27 cellular contexts compared by ENCODE assay signal in genomic region chr2:15706986-15707632, GRCh38.
"Had no signal": no experiment of that assay in that cellular context is flagged by ENCODE, and none has a peak within 500 bp of the region (broad histone marks: within the 10 kb centered on the region; RNA-seq: fewer than 3 reads in every experiment).

No MANE protein-coding gene starts in this region.

- H3K27me3 Mint-ChIP-seq: type B pancreatic cell had no signal

- H3K9me3 ChIP-seq: stomach, suprapubic skin, testis, thoracic aorta, thyroid gland, tibial artery, tibial nerve, transverse colon, upper lobe of left lung, upper lobe of right lung, uterus, vagina had no signal

- H3K36me3 ChIP-seq: stomach, suprapubic skin, thoracic aorta, thyroid gland, tibial artery, tibial nerve, transverse colon, upper lobe of left lung, upper lobe of right lung, uterus, vagina had no signal

- DNase-seq: stimulated activated CD4-positive, alpha-beta T cell treated with anti-CD3 and anti-CD28 coated beads, Interleukin-2, amount 100 ng/mL, for 48 hours; stimulated activated CD4-positive, alpha-beta T cell treated with anti-CD3 and anti-CD28 coated beads, Interleukin-4, amount 100 ng/mL, for 1 hour; stimulated activated CD4-positive, alpha-beta T cell treated with anti-CD3 and anti-CD28 coated beads, Interleukin-4, amount 100 ng/mL, for 24 hours; stimulated activated CD4-positive, alpha-beta T cell treated with anti-CD3 and anti-CD28 coated beads, Interleukin-4, amount 100 ng/mL, for 4 hours; stimulated activated CD8-positive, alpha-beta memory T cell treated with anti-CD3 and anti-CD28 coated beads, Interleukin-4, amount 100 ng/mL, for 48 hours; stimulated activated naive B cell treated with anti-CD40 and anti-IgM and Interleukin-4, amounts not matched to agents 10 μg/mL and 1 μg/mL and 100 μg/mL, for 72 hours; stimulated activated naive CD4-positive, alpha-beta T cell; stimulated activated naive CD4-positive, alpha-beta T cell treated with Interleukin-2 at 50 U/mL for 16 hours; stimulated activated naive CD8-positive, alpha-beta T cell treated with anti-CD3 and anti-CD28 coated beads, Interleukin-15, amount 100 ng/mL, for 72 hours; stimulated activated naive CD8-positive, alpha-beta T cell treated with anti-CD3 and anti-CD28 coated beads, Interleukin-15, Interleukin-2, amounts not matched to agents 100 U/mL and 50 U/mL, for 24 hours; stomach; substantia nigra; testis; thyroid gland; tibial artery; transverse colon; upper lobe of left lung; upper lobe of right lung; uterus had no signal

- H3K4me1 ChIP-seq: suprapubic skin, tibial artery, transverse colon, upper lobe of right lung, uterus had no signal

- H3K27ac Mint-ChIP-seq: stimulated activated effector memory CD8-positive, alpha-beta T cell treated with anti-CD3 and anti-CD28 coated beads, Interleukin-12 subunit alpha, Interleukin-12 subunit beta, amount 100 ng/mL, for 72 hours; stimulated activated memory B cell treated with anti-CD40 and anti-IgM and Interleukin-4, amounts not matched to agents 10 μg/mL and 1 μg/mL and 100 μg/mL, for 72 hours; stimulated activated naive B cell treated with anti-CD40 and anti-IgM and Interleukin-4, amounts not matched to agents 10 μg/mL and 1 μg/mL and 100 μg/mL, for 72 hours; stimulated activated naive CD8-positive, alpha-beta T cell treated with anti-CD3 and anti-CD28 coated beads, Interleukin-15, amount 100 ng/mL, for 72 hours; stimulated activated naive CD8-positive, alpha-beta T cell treated with anti-CD3 and anti-CD28 coated beads, Interleukin-15, Interleukin-2, amounts not matched to agents 100 ng/mL and 50 ng/mL, for 24 hours; type B pancreatic cell had no signal

- H3K27me3 ChIP-seq: stomach, suprapubic skin, testis, thyroid gland, tibial artery, tibial nerve, transverse colon, upper lobe of left lung, upper lobe of right lung, uterus, vagina had no signal

- H3K4me3 ChIP-seq: stomach, suprapubic skin, testis, thoracic aorta, thyroid gland, tibial artery, tibial nerve, transverse colon, upper lobe of left lung, upper lobe of right lung, uterus, vagina had no signal

- H3K4me1 Mint-ChIP-seq: stimulated activated effector memory CD8-positive, alpha-beta T cell treated with anti-CD3 and anti-CD28 coated beads, Interleukin-12 subunit alpha, Interleukin-12 subunit beta, amount 100 ng/mL, for 72 hours; stimulated activated memory B cell treated with anti-CD40 and anti-IgM and Interleukin-4, amounts not matched to agents 10 μg/mL and 1 μg/mL and 100 μg/mL, for 72 hours; stimulated activated naive B cell treated with anti-CD40 and anti-IgM and Interleukin-4, amounts not matched to agents 10 μg/mL and 1 μg/mL and 100 μg/mL, for 72 hours; stimulated activated naive CD8-positive, alpha-beta T cell treated with anti-CD3 and anti-CD28 coated beads, Interleukin-15, amount 100 ng/mL, for 72 hours had no signal

- H3K27ac ChIP-seq: stomach, suprapubic skin, testis, thoracic aorta, thyroid gland, tibial artery, tibial nerve, transverse colon, upper lobe of left lung, upper lobe of right lung, uterus, vagina had no signal

- H3K9me3 Mint-ChIP-seq: stimulated activated effector memory CD8-positive, alpha-beta T cell treated with anti-CD3 and anti-CD28 coated beads, Interleukin-12 subunit alpha, Interleukin-12 subunit beta, amount 100 ng/mL, for 72 hours; stimulated activated memory B cell treated with anti-CD40 and anti-IgM and Interleukin-4, amounts not matched to agents 10 μg/mL and 1 μg/mL and 100 μg/mL, for 72 hours; stimulated activated naive CD8-positive, alpha-beta T cell treated with anti-CD3 and anti-CD28 coated beads, Interleukin-15, amount 100 ng/mL, for 72 hours; stimulated activated naive CD8-positive, alpha-beta T cell treated with anti-CD3 and anti-CD28 coated beads, Interleukin-15, Interleukin-2, amounts not matched to agents 100 ng/mL and 50 ng/mL, for 24 hours had no signal

- ATAC-seq: stimulated activated effector memory CD8-positive, alpha-beta T cell treated with anti-CD3 and anti-CD28 coated beads, Interleukin-12 subunit alpha, Interleukin-12 subunit beta, amount 100 ng/mL, for 72 hours; stimulated activated memory B cell treated with anti-CD40 and anti-IgM and Interleukin-4, amounts not matched to agents 10 μg/mL and 1 μg/mL and 100 μg/mL, for 72 hours; stimulated activated naive B cell treated with anti-CD40 and anti-IgM and Interleukin-4, amounts not matched to agents 10 μg/mL and 1 μg/mL and 100 μg/mL, for 72 hours; stimulated activated naive CD8-positive, alpha-beta T cell treated with anti-CD3 and anti-CD28 coated beads, Interleukin-15, amount 100 ng/mL, for 72 hours; stimulated activated naive CD8-positive, alpha-beta T cell treated with anti-CD3 and anti-CD28 coated beads, Interleukin-15, Interleukin-2, amounts not matched to agents 100 U/mL and 50 U/mL, for 24 hours; upper lobe of right lung had no signal

- H3K36me3 Mint-ChIP-seq: stimulated activated effector memory CD8-positive, alpha-beta T cell treated with anti-CD3 and anti-CD28 coated beads, Interleukin-12 subunit alpha, Interleukin-12 subunit beta, amount 100 ng/mL, for 72 hours; stimulated activated memory B cell treated with anti-CD40 and anti-IgM and Interleukin-4, amounts not matched to agents 10 μg/mL and 1 μg/mL and 100 μg/mL, for 72 hours; stimulated activated naive B cell treated with anti-CD40 and anti-IgM and Interleukin-4, amounts not matched to agents 10 μg/mL and 1 μg/mL and 100 μg/mL, for 72 hours; type B pancreatic cell had no signal

- H3K4me3 Mint-ChIP-seq: stimulated activated effector memory CD8-positive, alpha-beta T cell treated with anti-CD3 and anti-CD28 coated beads, Interleukin-12 subunit alpha, Interleukin-12 subunit beta, amount 100 ng/mL, for 72 hours; stimulated activated memory B cell treated with anti-CD40 and anti-IgM and Interleukin-4, amounts not matched to agents 10 μg/mL and 1 μg/mL and 100 μg/mL, for 72 hours; stimulated activated naive B cell treated with anti-CD40 and anti-IgM and Interleukin-4, amounts not matched to agents 10 μg/mL and 1 μg/mL and 100 μg/mL, for 72 hours; stimulated activated naive CD8-positive, alpha-beta T cell treated with anti-CD3 and anti-CD28 coated beads, Interleukin-15, amount 100 ng/mL, for 72 hours; stimulated activated naive CD8-positive, alpha-beta T cell treated with anti-CD3 and anti-CD28 coated beads, Interleukin-15, Interleukin-2, amounts not matched to agents 100 ng/mL and 50 ng/mL, for 24 hours; type B pancreatic cell had no signal
